1 cellular context compared by ENCODE assay signal in genomic region chr16:85514601-85515318, GRCh38.
A peak's percentile ranks its signal among the peaks of the same experiment; 100 is the strongest.
TF ChIP-seq lines count a peak whose summit lies in the region.

No MANE protein-coding gene starts in this region.

TF ChIP-seq in HepG2, 621 proteins besides CTCF, POLR2A, EP300 and RAD21 (continued from another document and continues in another):
- no peak for TF ChIP-seq ZBTB40 (IDR thresholded peaks at IDR 0.05)
- TF ChIP-seq ZBTB40 (CRISPR knock-in tag; IDR thresholded peaks at IDR 0.05), result peak; percentile 88
- no peak; the same call in 1 of the 2 replicates for TF ChIP-seq ZSCAN22 (CRISPR knock-in tag; IDR thresholded peaks at IDR 0.05)
- peak; percentile 89; the same call in 1 of the 2 replicates for TF ChIP-seq ZNF775 (CRISPR knock-in tag; IDR thresholded peaks at IDR 0.05; ENCODE audit: borderline replicate concordance)
- peak; percentile 98 for TF ChIP-seq ZFP37 (CRISPR knock-in tag; IDR thresholded peaks at IDR 0.05; ENCODE audit: borderline replicate concordance)
- TF ChIP-seq ZNF142 (CRISPR knock-in tag; IDR thresholded peaks at IDR 0.05), result peak; percentile 89
- TF ChIP-seq HES4 (CRISPR knock-in tag; IDR thresholded peaks at IDR 0.05; ENCODE audit: borderline replicate concordance), result peak; percentile 64
- peak; percentile 88; the same call in 1 of the 2 replicates for TF ChIP-seq ZNF207 (IDR thresholded peaks at IDR 0.05; ENCODE audit: borderline replicate concordance)
- peak; percentile 84; the same call in 1 of the 2 replicates for TF ChIP-seq SATB2 (CRISPR knock-in tag; IDR thresholded peaks at IDR 0.05)
- TF ChIP-seq SALL2 (CRISPR knock-in tag; IDR thresholded peaks at IDR 0.05), result peak; percentile 97
- peak; percentile 83 for TF ChIP-seq SKI (IDR thresholded peaks at IDR 0.05; ENCODE audit: partially characterized antibody)
- TF ChIP-seq MNT (IDR thresholded peaks at IDR 0.05), result peak; percentile 99
- TF ChIP-seq SKIL (CRISPR knock-in tag; IDR thresholded peaks at IDR 0.05; ENCODE audit: borderline replicate concordance), result peak; percentile 93
- peak; percentile 97 for TF ChIP-seq FOXA3 (CRISPR knock-in tag; IDR thresholded peaks at IDR 0.05)
- peak; percentile 17 for TF ChIP-seq CBX1 (IDR thresholded peaks at IDR 0.05; ENCODE audit: low read depth)
- peak; percentile 94; the same call in 1 of the 2 replicates for TF ChIP-seq ZBTB10 (CRISPR knock-in tag; IDR thresholded peaks at IDR 0.05; ENCODE audit: borderline replicate concordance)
- TF ChIP-seq ZNF558 (CRISPR knock-in tag; IDR thresholded peaks at IDR 0.05; ENCODE audit: borderline replicate concordance), result no peak
- peak; percentile 99 for TF ChIP-seq TBX2 (CRISPR knock-in tag; IDR thresholded peaks at IDR 0.05; ENCODE audit: borderline replicate concordance)
- TF ChIP-seq POGZ (CRISPR knock-in tag; IDR thresholded peaks at IDR 0.05), result peak; percentile 74; the same call in 1 of the 2 replicates
- 0 out of 2 replicates have a peak, but pooled peaks have one; percentile 53 for TF ChIP-seq ZNF468 (CRISPR knock-in tag; IDR thresholded peaks at IDR 0.05)
- TF ChIP-seq ZNF501 (CRISPR knock-in tag; IDR thresholded peaks at IDR 0.05), result peak; percentile 92
- TF ChIP-seq ZNF850 (CRISPR knock-in tag; conservative IDR thresholded peaks at IDR 0.05), result no peak
- TF ChIP-seq ZNF567 (CRISPR knock-in tag; IDR thresholded peaks at IDR 0.05; ENCODE audit: borderline replicate concordance), result no peak
- peak; percentile 46; the same call in 1 of the 2 replicates for TF ChIP-seq HBP1 (CRISPR knock-in tag; IDR thresholded peaks at IDR 0.05; ENCODE audit: low read depth)
- no peak for TF ChIP-seq ZNF891 (CRISPR knock-in tag; IDR thresholded peaks at IDR 0.05)
- TF ChIP-seq ZIK1 (CRISPR knock-in tag; IDR thresholded peaks at IDR 0.05; ENCODE audit: borderline replicate concordance, low read depth), result peak; percentile 53; the same call in 1 of the 2 replicates
- TF ChIP-seq ZNF605 (CRISPR knock-in tag; IDR thresholded peaks at IDR 0.05), result peak; percentile 95
- peak; percentile 100 for TF ChIP-seq ZBTB43 (CRISPR knock-in tag; conservative IDR thresholded peaks at IDR 0.05)
- TF ChIP-seq ZNF17 (CRISPR knock-in tag; IDR thresholded peaks at IDR 0.05), result no peak
- no peak for TF ChIP-seq CAMTA2 (CRISPR knock-in tag; IDR thresholded peaks at IDR 0.05; ENCODE audit: borderline replicate concordance)
